9 cellular contexts compared by ENCODE assay signal in genomic region chr20:18057106-18057993, GRCh38. TPM values are rescaled to one million over a fixed set of nuclear protein-coding genes. Genes with fewer than 3 reads are reported as not detected.
DNase-seq lines count a peak whose midpoint lies in the region; ATAC-seq and TF ChIP-seq lines count a peak whose summit lies in the region.
"Had no signal": no experiment of that assay in that cellular context is flagged by ENCODE, and none has a peak within 500 bp of the region (broad histone marks: within the 10 kb centered on the region; RNA-seq: fewer than 3 reads in every experiment).

TSS of gene OVOL2 (minus strand) at chr20:18057916. CDS start at chr20:18057634, 282 bp downstream.

- H3K27me3 ChIP-seq in body of pancreas (no peaks in the 10 kb centered on the region), lung (ENCODE audit: control insufficient read depth, insufficient read depth) (peaks cover 5% of the 10 kb centered on the region)

- TF ChIP-seq CTCF in body of pancreas (IDR thresholded peaks at IDR 0.05) (no peak), lung (IDR thresholded peaks at IDR 0.05; ENCODE audit: control extremely low read depth, extremely low read depth) (no peak)

- TF ChIP-seq POLR2A in body of pancreas (IDR thresholded peaks at IDR 0.05): peak in 1 of 3 donors; percentile 50

- no peaks in the 10 kb centered on the region for H3K36me3 ChIP-seq in body of pancreas (replicated peaks in 1 of 2; ENCODE audit: insufficient read depth in 1 of 2, low read depth in 2 of 2)
- no peaks in the 10 kb centered on the region for H3K36me3 ChIP-seq in lung (ENCODE audit: control insufficient read depth in 2 of 2, insufficient read depth in 2 of 2, low read length in 2 of 2)

- 0 to 1% methylated on average over 18 to 60 of the region's 72 CpGs for WGBS in body of pancreas, 2 donors
- WGBS in lung, 2 donors: 1 to 2% methylated on average over 57 to 72 of the region's 72 CpGs

- intact Hi-C loops in body of pancreas (cut with DNase I): loop anchor here (10.0 kb wide), 1 partner anchor 77 kb away; the partner anchor contains the start of genes KAT14 and PET117

- peak; percentile 89 for ATAC-seq in body of pancreas
- peak; percentile 76 for ATAC-seq in lung (ENCODE audit: insufficient read depth, low FRiP score)
- no peak for ATAC-seq in GM19395 (IDR thresholded peaks at IDR 0.05; ENCODE audit: unreplicated experiment)

- peaks cover 28% of the 10 kb centered on the region for H3K4me1 ChIP-seq in body of pancreas
- peaks cover 0 to 22% of the 10 kb centered on the region in 2 donors for H3K4me1 ChIP-seq in lung (ENCODE audit: control insufficient read depth in 2 of 2, insufficient read depth in 2 of 2, low read length in 2 of 2)

- H3K9me3 ChIP-seq in body of pancreas (no peaks in the 10 kb centered on the region), lung (ENCODE audit: control insufficient read depth in 2 of 2, insufficient read depth in 1 of 2, low read length in 1 of 2) (peaks cover 0 to 1% of the 10 kb centered on the region in 2 donors)

- peak within 1 kb of the TSS; percentile 72 to 86 (median 83) for H3K27ac ChIP-seq in body of pancreas
- H3K27ac ChIP-seq in lung (ENCODE audit: low read depth in 1 of 2, low read length in 1 of 2): peak within 1 kb of the TSS in 1 of 2 donors; percentile 88

- peak; percentile 70 for DNase-seq in DMS79 treated with DMSO at 0.1 percent for 48 hours (lab: John Stamatoyannopoulos, UW)
- peak; percentile 80 for DNase-seq in NCI-H1105 treated with DMSO at 0.1 percent for 48 hours (lab: John Stamatoyannopoulos, UW)
- peak; percentile 94 to 97 (median 96) for DNase-seq in body of pancreas
- DNase-seq in lung (ENCODE audit: low spot score): peak; percentile 89
- peak; percentile 89 for DNase-seq in ureter (ENCODE audit: low spot score)
- no peak for DNase-seq in OCI-M2 (lab: John Stamatoyannopoulos, UW; ENCODE audit: unreplicated experiment)
- DNase-seq in pons (ENCODE audit: low spot score): no peak
- DNase-seq: left cardiac atrium had no signal

- H3K4me3 ChIP-seq in body of pancreas (peak within 1 kb of the TSS; percentile 86 to 90), lung (peak within 1 kb of the TSS; percentile 59)

RNA-seq across cellular contexts. Expression of gene OVOL2, which starts in this region (rescaled TPM):
- 10 to 100 TPM in 1 of 2 donors, 1 to 10 TPM in 1; 3.6 to 15.8 TPM for total RNA-seq in body of pancreas
- 10 to 100 TPM in 1 of 2 donors, 1 to 10 TPM in 1; 7.8 to 11.2 TPM for total RNA-seq in lung
- 1 to 10 TPM; 2.7 to 6.7 TPM for polyA plus RNA-seq in lung
- 16.2 TPM for total RNA-seq in ureter
- total RNA-seq: left cardiac atrium had no signal

Comparison
In these comparisons a context has a peak if more than half of its experiments do, and no peak if none do; other contexts are left out.
1. DNase-seq: peak in DMS79 treated with DMSO at 0.1 percent for 48 hours (single experiment), NCI-H1105 treated with DMSO at 0.1 percent for 48 hours (single experiment), body of pancreas (4 of 4), lung (single experiment) and ureter (single experiment); none in OCI-M2 (single experiment) and pons (single experiment).